Comparison of ENCODE assay signal across 8 cellular contexts in genomic region chr22:31291716-31292644, GRCh38. TPM values are rescaled to one million over a fixed set of nuclear protein-coding genes. Genes with fewer than 3 reads are reported as not detected.
DNase-seq lines count a peak whose midpoint lies in the region; ATAC-seq and TF ChIP-seq lines count a peak whose summit lies in the region.

A gene with protein sequence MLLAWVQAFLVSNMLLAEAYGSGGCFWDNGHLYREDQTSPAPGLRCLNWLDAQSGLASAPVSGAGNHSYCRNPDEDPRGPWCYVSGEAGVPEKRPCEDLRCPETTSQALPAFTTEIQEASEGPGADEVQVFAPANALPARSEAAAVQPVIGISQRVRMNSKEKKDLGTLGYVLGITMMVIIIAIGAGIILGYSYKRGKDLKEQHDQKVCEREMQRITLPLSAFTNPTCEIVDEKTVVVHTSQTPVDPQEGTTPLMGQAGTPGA (minus strand): TSS chr22:31292488. CDS start chr22:31292344, 144 bp downstream.

- no peaks in the 10 kb centered on the region for H3K79me2 ChIP-seq in PC-3 (ENCODE audit: low read length)

- no peaks in the 10 kb centered on the region for H4K20me1 ChIP-seq in PC-3 (ENCODE audit: low read length)

- intact Hi-C loops in PC-3 (cut with micrococcal nuclease) = no loop called here

- CTCF ChIA-PET in PC-3 (lab: Charles Lee) = interaction anchor here (1.0 to 1.5 kb wide), 2 partner anchors 19 to 21 kb away, joined by 6 to 9 read pairs; no protein-coding TSS in a partner anchor

- BruUV-seq in PC-3 (replicated peaks; lab: Mats Ljungman, UMichigan) = TSS peak; percentile 63

- ATAC-seq in PC-3 (peak; percentile 63), GM21717 (IDR thresholded peaks at IDR 0.05; ENCODE audit: unreplicated experiment) (no peak)

- H3K9ac ChIP-seq in PC-3 (ENCODE audit: low read length) = no peak within 1 kb of the TSS

- no peaks in the 10 kb centered on the region for H3K27me3 ChIP-seq in PC-3 (ENCODE audit: low read length)

- H3K4me2 ChIP-seq in PC-3 (ENCODE audit: low read length) = peak within 1 kb of the TSS; percentile 81

- no peak within 1 kb of the TSS for H3K27ac ChIP-seq in PC-3 (ENCODE audit: low read length)

- no peaks in the 10 kb centered on the region for H3K36me3 ChIP-seq in PC-3 (ENCODE audit: low read depth, low read length)

- H3F3A ChIP-seq in PC-3 (ENCODE audit: low read length, unreplicated experiment) = no peaks in the 10 kb centered on the region

- H3K9me2 ChIP-seq in PC-3 (replicated peaks; ENCODE audit: low read length) = no peaks in the 10 kb centered on the region

- peak; percentile 64 for TF ChIP-seq CTCF in PC-3 (conservative IDR thresholded peaks at IDR 0.05; ENCODE audit: low read depth, low read length)
- peak; percentile 59 for TF ChIP-seq CTCF in epithelial cell of esophagus (IDR thresholded peaks at IDR 0.05; ENCODE audit: insufficient read depth, low read depth, low read length, missing control alignments)

- DNase-seq in G401 (ENCODE audit: low spot score) (peak; percentile 98), HuH-7 (ENCODE audit: low spot score) (peak; percentile 88), PC-3 (peak; percentile 73), activated T-cell treated with anti-CD3 and anti-CD28 coated beads for 48 hours (ENCODE audit: low read depth) (peak; percentile 76), epithelial cell of esophagus (ENCODE audit: low read depth) (peak; percentile 94), midbrain (lab: John Stamatoyannopoulos, UW) (peak; percentile 94)
- DNase-seq in stimulated activated CD8-positive, alpha-beta memory T cell treated with anti-CD3 and anti-CD28 coated beads, Interleukin-15, amount 100 ng/mL, for 24 hours (ENCODE audit: low read depth) = peak; percentile 46

- peaks cover 18% of the 10 kb centered on the region; the same call in 1 of the 2 replicates for H3K4me1 ChIP-seq in PC-3 (ENCODE audit: insufficient read depth, low read length)

- H3K4me3 ChIP-seq in PC-3 (ENCODE audit: low read length) (peak within 1 kb of the TSS; percentile 83), epithelial cell of esophagus (ENCODE audit: low read length) (peak within 1 kb of the TSS; percentile 85)

- POLR2A ChIA-PET in PC-3 (lab: Charles Lee; ENCODE audit: unreplicated experiment) = interaction anchor here (0.6 kb wide), 2 partner anchors 53 to 82 kb away, joined by 3 read pairs; no protein-coding TSS in a partner anchor

- peak within 1 kb of the TSS; percentile 72 for H2AFZ ChIP-seq in PC-3 (ENCODE audit: low read length)

- no peaks in the 10 kb centered on the region for H3K9me3 ChIP-seq in PC-3 (ENCODE audit: low read length)

- in situ Hi-C loops in G401 (cut with HindIII; ENCODE audit: low sequenced_read_pairs) = no loop called here

RNA-seq across cellular contexts. Expression of the gene that starts here (rescaled TPM):
- total RNA-seq in G401 (2014; rRNA removed; shearing (Covaris generic)) = 9.3 and 12.5 TPM in 2 replicates
- 1.5 and 1.9 TPM in 2 replicates for total RNA-seq in PC-3 (2014; rRNA removed)

Comparison
In these comparisons a context has a peak if more than half of its experiments do, and no peak if none do; other contexts are left out.
1. DNase-seq: peak in every context shown above with its lines; median percentile 98 in G401; 94 in epithelial cell of esophagus; 94 in midbrain; 88 in HuH-7; 76 in activated T-cell treated with anti-CD3 and anti-CD28 coated beads for 48 hours; 73 in PC-3; 46 in stimulated activated CD8-positive, alpha-beta memory T cell treated with anti-CD3 and anti-CD28 coated beads, Interleukin-15, amount 100 ng/mL, for 24 hours.